8 cellular contexts compared by ENCODE assay signal in genomic region chr1:151511636-151512215, GRCh38. TPM values are rescaled to one million over a fixed set of nuclear protein-coding genes. Genes with fewer than 3 reads are reported as not detected.
DNase-seq lines count a peak whose midpoint lies in the region; ATAC-seq and TF ChIP-seq lines count a peak whose summit lies in the region.

No MANE protein-coding gene starts in this region.

- H3K27me3 ChIP-seq in H7 (ENCODE audit: control insufficient read depth, insufficient read depth, low read length), result no peaks in the 10 kb centered on the region

- peak; percentile 70 for DNase-seq in COLO668 (lab: John Stamatoyannopoulos, UW; ENCODE audit: unreplicated experiment)
- no peak for DNase-seq in H7
- peak; percentile 65 for DNase-seq in NCI-H2171 (lab: John Stamatoyannopoulos, UW)
- peak in 2 of 3 experiments; percentile 11 to 27 for DNase-seq in activated CD8-positive, alpha-beta memory T cell treated with anti-CD3 and anti-CD28 coated beads for 48 hours (ENCODE audit: low read depth in 2 of 3, low spot score in 2 of 3)
- no peak for DNase-seq in fibroblast of pulmonary artery (ENCODE audit: low read depth)
- peak; percentile 45 for DNase-seq in neural crest cell (ENCODE audit: low read depth, low spot score)
- DNase-seq in omental fat pad (ENCODE audit: low spot score), result no peak
- DNase-seq in GM10248 (ENCODE audit: extremely low spot score), result no peak

- H3K36me3 ChIP-seq in H7 (replicated peaks; ENCODE audit: control insufficient read depth, insufficient read depth, low read length), result no peaks in the 10 kb centered on the region

- H3K9me3 Mint-ChIP-seq in neural crest cell, result no peaks in the 10 kb centered on the region

- peak overlapping the region; percentile 73 for H3K4me3 ChIP-seq in H7 (ENCODE audit: insufficient read depth, low read depth, low read length)
- peak overlapping the region; percentile 55 for H3K4me3 ChIP-seq in fibroblast of pulmonary artery (replicated peaks; ENCODE audit: low read depth, low read length)

- H3K36me3 Mint-ChIP-seq in neural crest cell (ENCODE audit: low read depth), result no peaks in the 10 kb centered on the region

- H3K4me3 Mint-ChIP-seq in neural crest cell, result peak overlapping the region; percentile 85

- H3K27ac Mint-ChIP-seq in neural crest cell (ENCODE audit: unreplicated experiment), result no peak overlapping the region

- TF ChIP-seq CTCF in fibroblast of pulmonary artery (IDR thresholded peaks at IDR 0.05; ENCODE audit: low read length, missing control alignments) (peak; percentile 0), neural crest cell (conservative IDR thresholded peaks at IDR 0.05) (peak; percentile 30), omental fat pad (IDR thresholded peaks at IDR 0.05) (no peak), GM10248 (IDR thresholded peaks at IDR 0.05; ENCODE audit: control extremely low read depth, extremely low read depth, low read depth, missing control alignments) (no peak)

- POLR2A ChIA-PET in GM10248 (lab: Yijun Ruan, JAX), result no interaction called here

- H3K4me1 Mint-ChIP-seq in neural crest cell, result peaks cover 33% of the 10 kb centered on the region

- peaks cover 21% of the 10 kb centered on the region for H3K27me3 Mint-ChIP-seq in neural crest cell (ENCODE audit: low read depth)

- ATAC-seq in omental fat pad (ENCODE audit: low FRiP score), result no peak

- CTCF ChIA-PET in GM10248 (lab: Yijun Ruan, JAX), result interaction anchor here (1.2 to 2.1 kb wide), 4 partner anchors 8 to 40 kb away, joined by 3 to 8 read pairs (median 4); no protein-coding TSS in a partner anchor

RNA-seq across cellular contexts. Expression of gene CGN, which starts 0.5 kb away (rescaled TPM):
- total RNA-seq in H7 (2014; rRNA removed; shearing (Covaris generic)), result 18.5 and 20.3 TPM in 2 replicates
- total RNA-seq in neural crest cell (6.7 and 7.2 TPM in 2 replicates), omental fat pad (10 to 100 TPM in 2 of 4 donors, 1 to 10 TPM in 1, under 1 TPM in 1; 0.32 to 44.6 (median 8.0) TPM)

RNA-seq across cellular contexts. Expression of gene TUFT1, which starts 28.4 kb away (rescaled TPM):
- total RNA-seq in H7 (2014; rRNA removed; shearing (Covaris generic)), result 11.3 and 11.9 TPM in 2 replicates
- 7.5 TPM in 2 replicates for total RNA-seq in neural crest cell
- 10 to 100 TPM in 1 of 4 donors, 1 to 10 TPM in 3; 5.0 to 12.8 (median 7.7) TPM for total RNA-seq in omental fat pad

RNA-seq across cellular contexts. Expression of gene POGZ, which starts 52.4 kb away (rescaled TPM):
- 44.7 and 56.5 TPM in 2 replicates for total RNA-seq in H7 (2014; rRNA removed; shearing (Covaris generic))
- 145 and 158 TPM in 2 replicates for total RNA-seq in neural crest cell
- 10 to 100 TPM; 32.9 to 60.8 (median 40.1) TPM for total RNA-seq in omental fat pad

Comparison
In these comparisons a context has a peak if more than half of its experiments do, and no peak if none do; other contexts are left out.
1. DNase-seq: peak in COLO668 (single experiment), NCI-H2171 (single experiment), activated CD8-positive, alpha-beta memory T cell treated with anti-CD3 and anti-CD28 coated beads for 48 hours (2 of 3) and neural crest cell (single experiment); none in H7 (single experiment), fibroblast of pulmonary artery (single experiment), omental fat pad (single experiment) and GM10248 (single experiment).
2. CTCF ChIP-seq: peak in fibroblast of pulmonary artery (single experiment) and neural crest cell (single experiment); none in omental fat pad (0 of 3) and GM10248 (single experiment).